Comparison of ENCODE assay signal across 8 cellular contexts in the genomic region with DNA sequence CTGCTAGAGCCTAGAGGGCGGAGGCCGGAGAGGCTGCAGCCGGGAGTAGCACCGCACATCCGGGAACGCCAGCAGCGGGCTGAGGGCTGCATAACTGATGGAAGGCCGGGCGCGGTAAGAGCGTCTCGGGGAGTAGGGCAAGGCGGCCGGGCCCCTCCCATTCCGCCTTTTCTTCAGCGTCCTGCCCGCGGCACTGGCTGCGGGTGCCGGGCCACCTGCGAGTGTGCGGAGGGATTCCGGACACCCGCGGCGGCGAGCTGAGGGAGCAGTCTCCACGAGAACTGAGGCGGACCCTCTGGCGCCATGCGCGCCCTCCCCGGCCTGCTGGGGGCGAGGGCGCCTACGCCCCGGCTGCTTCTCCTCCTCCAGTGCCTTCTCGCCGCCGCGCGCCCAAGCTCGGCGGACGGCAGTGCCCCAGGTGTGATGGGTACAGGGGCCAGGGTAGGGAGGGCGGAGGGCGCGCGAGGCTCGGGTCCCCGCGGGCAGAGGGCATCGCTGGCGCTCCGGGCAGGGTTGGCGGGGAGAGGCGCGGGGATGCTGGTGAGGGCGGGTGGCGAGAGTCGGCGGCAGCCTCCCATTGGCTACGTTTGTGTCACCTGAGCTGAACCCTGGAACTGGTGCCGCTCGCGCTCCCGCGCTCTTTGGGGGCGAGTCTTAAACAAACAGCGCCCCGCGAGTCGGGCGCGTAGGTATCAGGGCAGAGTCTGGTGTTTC.
DNase-seq lines count a peak whose midpoint lies in the region; ATAC-seq and TF ChIP-seq lines count a peak whose summit lies in the region.

No MANE protein-coding gene starts in this region.

- H3K4me3 Mint-ChIP-seq in activated CD8-positive, alpha-beta memory T cell treated with anti-CD3 and anti-CD28 coated beads, Interleukin-2, amount 10 ng/mL, durations not matched to agents 7 days and 5 days: peak overlapping the region; percentile 90
- peak overlapping the region; percentile 73 for H3K4me3 Mint-ChIP-seq in endodermal cell

- TF ChIP-seq CTCF in endodermal cell (conservative IDR thresholded peaks at IDR 0.05): no peak

- H3K9me3 ChIP-seq in endodermal cell (ENCODE audit: control insufficient read depth, low read length): peaks cover 13% of the 10 kb centered on the region
- H3K9me3 ChIP-seq in mucosa of stomach (ENCODE audit: control insufficient read depth, low read length): no peaks in the 10 kb centered on the region

- 0 to 1% methylated on average over 8 to 75 of the region's 75 CpGs for WGBS in endodermal cell (ENCODE audit: insufficient coverage in 1 of 2, insufficient read length in 1 of 2), 2 experiments

- peak overlapping the region; percentile 94 for H3K27ac Mint-ChIP-seq in activated CD8-positive, alpha-beta memory T cell treated with anti-CD3 and anti-CD28 coated beads, Interleukin-2, amount 10 ng/mL, durations not matched to agents 7 days and 5 days
- peak overlapping the region; percentile 91 for H3K27ac Mint-ChIP-seq in endodermal cell

- peak; percentile 32 for DNase-seq in SIG-M5 treated with dmso at 0.1 percent for 504 hours (lab: John Stamatoyannopoulos, UW; ENCODE audit: unreplicated experiment)
- no peak for DNase-seq in SIG-M5 (lab: John Stamatoyannopoulos, UW)
- DNase-seq in NCI-H446 treated with DMSO at 0.1 percent for 48 hours (lab: John Stamatoyannopoulos, UW): peak; percentile 43
- DNase-seq in activated CD8-positive, alpha-beta memory T cell treated with anti-CD3 and anti-CD28 coated beads, Interleukin-2, amount 10 ng/mL, durations not matched to agents 7 days and 5 days: peak; percentile 94
- peak; percentile 93 for DNase-seq in endodermal cell
- DNase-seq in stimulated activated CD8-positive, alpha-beta memory T cell treated with anti-CD3 and anti-CD28 coated beads, Interleukin-7, amount 100 ng/mL, for 24 hours (ENCODE audit: low read depth): peak; percentile 57

- peaks cover 55% of the 10 kb centered on the region for H3K4me1 Mint-ChIP-seq in activated CD8-positive, alpha-beta memory T cell treated with anti-CD3 and anti-CD28 coated beads, Interleukin-2, amount 10 ng/mL, durations not matched to agents 7 days and 5 days
- peaks cover 21% of the 10 kb centered on the region for H3K4me1 Mint-ChIP-seq in endodermal cell

- H3K9me3 Mint-ChIP-seq in activated CD8-positive, alpha-beta memory T cell treated with anti-CD3 and anti-CD28 coated beads, Interleukin-2, amount 10 ng/mL, durations not matched to agents 7 days and 5 days (ENCODE audit: low read depth): peaks cover 3% of the 10 kb centered on the region
- H3K9me3 Mint-ChIP-seq in endodermal cell: peaks cover 10% of the 10 kb centered on the region

- H3K27me3 Mint-ChIP-seq in activated CD8-positive, alpha-beta memory T cell treated with anti-CD3 and anti-CD28 coated beads, Interleukin-2, amount 10 ng/mL, durations not matched to agents 7 days and 5 days: no peaks in the 10 kb centered on the region
- peaks cover 18% of the 10 kb centered on the region for H3K27me3 Mint-ChIP-seq in endodermal cell (ENCODE audit: insufficient read depth)

- H3K4me1 ChIP-seq in endodermal cell (ENCODE audit: control insufficient read depth, insufficient read depth, low read length) (no peaks in the 10 kb centered on the region), mucosa of stomach (ENCODE audit: control insufficient read depth, insufficient read depth, low read length) (no peaks in the 10 kb centered on the region)

- H3K4me3 ChIP-seq in endodermal cell (ENCODE audit: low read length) (peak overlapping the region; percentile 81), mucosa of stomach (ENCODE audit: low read length) (no peak overlapping the region)

- H3K36me3 ChIP-seq in endodermal cell (ENCODE audit: control insufficient read depth, insufficient read depth, low read length) (no peaks in the 10 kb centered on the region), mucosa of stomach (ENCODE audit: control insufficient read depth, insufficient read depth, low read length) (no peaks in the 10 kb centered on the region)

- H3K27me3 ChIP-seq in endodermal cell (ENCODE audit: control insufficient read depth, insufficient read depth, low read length, poor library complexity, severe bottlenecking) (no peaks in the 10 kb centered on the region), mucosa of stomach (ENCODE audit: control insufficient read depth, insufficient read depth, low read length) (no peaks in the 10 kb centered on the region)

- H3K36me3 Mint-ChIP-seq in activated CD8-positive, alpha-beta memory T cell treated with anti-CD3 and anti-CD28 coated beads, Interleukin-2, amount 10 ng/mL, durations not matched to agents 7 days and 5 days: peaks cover 24% of the 10 kb centered on the region
- no peaks in the 10 kb centered on the region for H3K36me3 Mint-ChIP-seq in endodermal cell (ENCODE audit: low read depth)

- CTCF ChIA-PET in activated CD8-positive, alpha-beta memory T cell treated with anti-CD3 and anti-CD28 coated beads, Interleukin-2, amount 10 ng/mL, durations not matched to agents 7 days and 5 days (lab: Charles Lee): interaction anchor here (1.1 to 1.9 kb wide), 2 partner anchors 32 to 73 kb away, joined by 4 to 8 read pairs; no protein-coding TSS in a partner anchor

- peak; percentile 91 for ATAC-seq in activated CD8-positive, alpha-beta memory T cell treated with anti-CD3 and anti-CD28 coated beads, Interleukin-2, amount 10 ng/mL, durations not matched to agents 7 days and 5 days
- no peak for ATAC-seq in HG03025 (IDR thresholded peaks at IDR 0.05; ENCODE audit: low FRiP score, unreplicated experiment)

- H3K27ac ChIP-seq in endodermal cell (ENCODE audit: low read depth, low read length): no peak overlapping the region

- peak overlapping the region; percentile 33 for H3K9ac ChIP-seq in endodermal cell (ENCODE audit: extremely low read depth, low read length, poor library complexity, severe bottlenecking)
- H3K9ac ChIP-seq in mucosa of stomach (ENCODE audit: low read length): peak overlapping the region; percentile 13
